In the genomic region with DNA sequence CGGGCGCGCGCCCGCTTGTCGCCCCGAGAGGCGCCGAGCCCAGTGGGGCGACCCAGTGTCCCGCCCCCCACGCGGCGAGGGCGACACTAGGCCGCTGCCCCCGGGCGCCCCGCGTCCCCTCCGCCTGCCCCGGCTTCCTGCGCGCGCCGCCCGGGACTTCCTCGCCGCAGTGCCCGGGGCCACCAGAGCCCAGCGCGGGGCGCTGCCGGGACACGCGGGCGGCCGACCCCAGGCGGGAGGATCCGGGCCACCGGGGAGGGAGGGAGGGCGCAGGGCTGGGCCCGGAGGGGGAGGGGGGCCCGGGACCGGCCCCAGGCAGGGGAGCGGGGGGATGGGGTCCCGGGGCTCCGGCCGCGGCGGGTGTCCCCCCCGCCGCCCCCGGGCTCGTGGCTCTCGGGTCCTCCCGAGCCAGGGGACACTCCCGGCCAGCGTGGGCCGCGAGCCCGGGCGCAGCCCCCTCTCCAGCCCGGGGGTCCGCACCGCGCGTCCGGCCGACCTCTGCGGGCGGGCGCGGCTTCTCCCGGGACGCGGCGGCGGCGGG, we compare ENCODE assay signal across 7 cellular contexts. TPM values are rescaled to one million over a fixed set of nuclear protein-coding genes. Genes with fewer than 3 reads are reported as not detected.
DNase-seq lines count a peak whose midpoint lies in the region; ATAC-seq and TF ChIP-seq lines count a peak whose summit lies in the region.

No MANE protein-coding gene starts in this region.

- peaks cover 10% of the 10 kb centered on the region for H4K20me1 ChIP-seq in hepatocyte (ENCODE audit: insufficient read depth, poor library complexity, severe bottlenecking)

- peaks cover 43% of the 10 kb centered on the region for H3K79me2 ChIP-seq in hepatocyte

- POLR2A ChIA-PET in RWPE1 (lab: Yijun Ruan, JAX; ENCODE audit: low non-redundant PET) = interaction anchor here (0.8 kb wide), 1 partner anchor 25 kb away, joined by 3 read pairs; no protein-coding TSS in a partner anchor

- H3K36me3 ChIP-seq in hepatocyte (replicated peaks; ENCODE audit: insufficient read depth, low read depth) = no peaks in the 10 kb centered on the region

- H3K4me1 ChIP-seq in hepatocyte (ENCODE audit: insufficient read depth) = peaks cover 42% of the 10 kb centered on the region

- H3K4me1 Mint-ChIP-seq in activated naive CD8-positive, alpha-beta T cell treated with anti-CD3 and anti-CD28 coated beads for 36 hours = peaks cover 5% of the 10 kb centered on the region

- TF ChIP-seq CTCF in RWPE1 (conservative IDR thresholded peaks at IDR 0.05; ENCODE audit: low read depth) = peak; percentile 39; the same call in 1 of the 2 replicates
- peak; percentile 24 for TF ChIP-seq CTCF in hepatocyte (IDR thresholded peaks at IDR 0.05; ENCODE audit: poor library complexity)

- no peaks in the 10 kb centered on the region for H3K27me3 ChIP-seq in hepatocyte

- ATAC-seq in GM18505 (IDR thresholded peaks at IDR 0.05; ENCODE audit: unreplicated experiment) (peak; percentile 44), HG02938 (IDR thresholded peaks at IDR 0.05; ENCODE audit: unreplicated experiment) (peak; percentile 40)

- no peaks in the 10 kb centered on the region for H3K9me3 Mint-ChIP-seq in activated naive CD8-positive, alpha-beta T cell treated with anti-CD3 and anti-CD28 coated beads for 36 hours

- no peak overlapping the region for H3K4me3 Mint-ChIP-seq in activated naive CD8-positive, alpha-beta T cell treated with anti-CD3 and anti-CD28 coated beads for 36 hours

- H2AFZ ChIP-seq in hepatocyte = no peak overlapping the region

- peak overlapping the region; percentile 100 for H3K4me2 ChIP-seq in hepatocyte

- H3K4me3 ChIP-seq in hepatocyte = peak overlapping the region; percentile 45

- no peak overlapping the region for H3K27ac Mint-ChIP-seq in activated naive CD8-positive, alpha-beta T cell treated with anti-CD3 and anti-CD28 coated beads for 36 hours

- no peak for TF ChIP-seq POLR2A in GM18505 (IDR thresholded peaks at IDR 0.05; ENCODE audit: borderline replicate concordance, extremely low read depth, insufficient read depth, insufficient read length)

- H3K9me2 ChIP-seq in hepatocyte (replicated peaks; ENCODE audit: insufficient read depth) = no peaks in the 10 kb centered on the region

- H3K27ac ChIP-seq in RWPE1 (peak overlapping the region; percentile 81), hepatocyte (peak overlapping the region; percentile 96)

- whole genome bisulfite sequencing in hepatocyte (ENCODE audit: low lambda C conversion rate, missing lambda C conversion rate) = 0% methylated on average over 7 of the region's 80 CpGs

- peak; percentile 62 for DNase-seq in RWPE1 (ENCODE audit: low spot score)
- peak; percentile 74 for DNase-seq in activated naive CD8-positive, alpha-beta T cell treated with anti-CD3 and anti-CD28 coated beads for 36 hours
- peak; percentile 90 for DNase-seq in hepatocyte (ENCODE audit: low spot score)
- peak; percentile 47 to 52 for DNase-seq in stimulated activated CD4-positive, alpha-beta T cell treated with anti-CD3 and anti-CD28 coated beads, Interleukin-15, amount 100 ng/mL, for 1 hour (ENCODE audit: low read depth in 1 of 2, low spot score in 1 of 2)
- no peak for DNase-seq in NCI-H1105 (lab: John Stamatoyannopoulos, UW)

- no peaks in the 10 kb centered on the region for H3K9me3 ChIP-seq in hepatocyte (ENCODE audit: low read depth)

- CTCF ChIA-PET in RWPE1 (lab: Yijun Ruan, JAX) = interaction anchor here (2.6 kb wide), 1 partner anchor 50 kb away, joined by 13 read pairs; no protein-coding TSS in a partner anchor

- no peaks in the 10 kb centered on the region for H3K36me3 Mint-ChIP-seq in activated naive CD8-positive, alpha-beta T cell treated with anti-CD3 and anti-CD28 coated beads for 36 hours

- no peaks in the 10 kb centered on the region for H3K27me3 Mint-ChIP-seq in activated naive CD8-positive, alpha-beta T cell treated with anti-CD3 and anti-CD28 coated beads for 36 hours

RNA-seq across cellular contexts. Expression of a gene that starts 0.4 kb away (rescaled TPM):
- total RNA-seq in activated naive CD8-positive, alpha-beta T cell treated with anti-CD3 and anti-CD28 coated beads for 36 hours = 1 to 10 TPM; 2.9 to 3.1 TPM
- total RNA-seq in hepatocyte = 15.1 and 18.0 TPM in 2 replicates
- 10.7 and 12.7 TPM in 2 replicates for polyA plus RNA-seq in hepatocyte
